19 cellular contexts compared by ENCODE assay signal in the genomic region with DNA sequence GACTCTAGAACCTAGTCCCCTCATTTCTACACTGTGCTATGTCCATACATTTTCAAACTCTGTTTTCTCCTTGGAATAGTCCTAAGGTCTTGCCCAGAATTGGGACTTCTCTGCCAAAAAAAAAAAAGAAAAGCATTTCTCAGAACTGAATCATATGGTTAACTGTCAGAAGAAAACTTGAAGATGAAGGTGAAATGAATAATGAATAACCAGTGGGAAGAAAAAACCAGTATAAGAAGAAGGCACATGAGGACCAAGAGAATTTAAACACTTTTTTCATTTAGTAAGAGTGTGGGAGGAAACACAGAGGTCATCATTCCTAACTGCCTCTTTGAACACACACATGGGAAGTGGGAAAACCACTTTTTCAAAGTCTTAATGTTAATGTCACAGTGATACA.
DNase-seq lines count a peak whose midpoint lies in the region; ATAC-seq, FAIRE-seq and TF ChIP-seq lines count a peak whose summit lies in the region.
"Had no signal": no experiment of that assay in that cellular context is flagged by ENCODE, and none has a peak within 500 bp of the region (broad histone marks: within the 10 kb centered on the region; RNA-seq: fewer than 3 reads in every experiment).

No MANE protein-coding gene starts in this region.

- H3K4me2 ChIP-seq in astrocyte (ENCODE audit: low read length): no peak overlapping the region
- H3K4me2 ChIP-seq in MM.1S (ENCODE audit: low read depth, low read length): no peak overlapping the region

- no peaks in the 10 kb centered on the region for H4K20me1 ChIP-seq in astrocyte (ENCODE audit: insufficient read depth, low read length)
- H4K20me1 ChIP-seq in MM.1S (ENCODE audit: insufficient read depth, low read length): no peaks in the 10 kb centered on the region

- no peaks in the 10 kb centered on the region for H3K36me3 Mint-ChIP-seq in astrocyte (ENCODE audit: low read depth, unreplicated experiment)

- no peak overlapping the region for H3K27ac Mint-ChIP-seq in astrocyte (ENCODE audit: unreplicated experiment)

- H2AFZ ChIP-seq in astrocyte (ENCODE audit: low read depth, low read length) (no peak overlapping the region), MM.1S (ENCODE audit: low read length) (no peak overlapping the region)

- H3K36me3 ChIP-seq in BJ (ENCODE audit: control insufficient read depth, insufficient read depth, low read length) (no peaks in the 10 kb centered on the region), astrocyte (ENCODE audit: insufficient read depth, low read length) (no peaks in the 10 kb centered on the region), MM.1S (replicated peaks; ENCODE audit: insufficient read depth, low read length) (no peaks in the 10 kb centered on the region)
- H3K36me3 ChIP-seq: HAP-1, SJCRH30 had no signal

- POLR2A ChIA-PET in BJ (lab: Charles Lee): no interaction called here

- peaks cover 7% of the 10 kb centered on the region for H3K4me1 Mint-ChIP-seq in astrocyte (ENCODE audit: low read depth, unreplicated experiment)

- H3K79me2 ChIP-seq in astrocyte (ENCODE audit: insufficient read depth, low read length): no peaks in the 10 kb centered on the region
- H3K79me2 ChIP-seq in MM.1S (ENCODE audit: low read length): no peaks in the 10 kb centered on the region

- no peak for ATAC-seq in GM19324 (IDR thresholded peaks at IDR 0.05; ENCODE audit: low FRiP score, unreplicated experiment)
- ATAC-seq: PC-3 had no signal

- H3K9me3 ChIP-seq in astrocyte (ENCODE audit: insufficient read depth, low read depth, low read length) (no peaks in the 10 kb centered on the region), MM.1S (replicated peaks; ENCODE audit: insufficient read depth, low read length) (no peaks in the 10 kb centered on the region)
- H3K9me3 ChIP-seq: HAP-1, SJCRH30 had no signal

- no peaks in the 10 kb centered on the region for H3K27me3 ChIP-seq in BJ (ENCODE audit: control insufficient read depth, insufficient read depth, low read length)
- no peaks in the 10 kb centered on the region for H3K27me3 ChIP-seq in astrocyte (ENCODE audit: insufficient read depth, low read length)
- H3K27me3 ChIP-seq in MM.1S (replicated peaks; ENCODE audit: insufficient read depth, low read length): no peaks in the 10 kb centered on the region
- H3K27me3 ChIP-seq: SJCRH30 had no signal

- H3K4me3 ChIP-seq in BJ (ENCODE audit: low read depth, low read length) (no peak overlapping the region), astrocyte (ENCODE audit: insufficient read depth, low read depth, low read length) (no peak overlapping the region), MM.1S (ENCODE audit: low read length) (no peak overlapping the region)
- H3K4me3 ChIP-seq: HAP-1, SJCRH30 had no signal

- H3K27me3 Mint-ChIP-seq in astrocyte (ENCODE audit: low read depth, unreplicated experiment): no peaks in the 10 kb centered on the region

- no peak overlapping the region for H3K4me3 Mint-ChIP-seq in astrocyte (ENCODE audit: unreplicated experiment)

- TF ChIP-seq CTCF in BJ (IDR thresholded peaks at IDR 0.05; ENCODE audit: insufficient read depth, low read depth, low read length): no peak
- no peak for TF ChIP-seq CTCF in astrocyte (IDR thresholded peaks at IDR 0.05; ENCODE audit: insufficient read depth, low read depth, low read length)
- no peak for TF ChIP-seq CTCF in MM.1S (IDR thresholded peaks at IDR 0.05; ENCODE audit: low read length)

- H3F3A ChIP-seq in MM.1S (ENCODE audit: insufficient read depth, low read length): no peaks in the 10 kb centered on the region

- H3K9me3 Mint-ChIP-seq in astrocyte (ENCODE audit: unreplicated experiment): peaks cover 8% of the 10 kb centered on the region

- CTCF ChIA-PET in BJ (lab: Yijun Ruan, JAX): interaction anchor here (2.1 kb wide), 1 partner anchor 10 kb away, joined by 5 read pairs; no protein-coding TSS in a partner anchor

- DNase-seq in BJ (ENCODE audit: low read depth) (peak; percentile 45), HS-27A (ENCODE audit: low read depth) (peak; percentile 0), astrocyte (ENCODE audit: low read depth) (peak; percentile 92), kidney glomerular epithelial cell (lab: John Stamatoyannopoulos, UW) (peak; percentile 76), MM.1S (no peak), HuH-7.5 (ENCODE audit: low spot score) (no peak)
- no peak for DNase-seq in stimulated activated CD4-positive, alpha-beta T cell treated with anti-CD3 and anti-CD28 coated beads, Interleukin-4, amount 100 ng/mL, for 1 hour
- DNase-seq: C1 segment of cervical spinal cord, DND-41, Karpas-422, NCI-H1105, NCI-H1694, NCI-H2171, NCI-H446 treated with DMSO at 0.1 percent for 48 hours, NCI-H748 treated with DMSO at 0.1 percent for 48 hours, PC-3, SJCRH30 had no signal

- H3K27ac ChIP-seq in astrocyte (ENCODE audit: low read depth, low read length) (no peak overlapping the region), MM.1S (ENCODE audit: low read length) (no peak overlapping the region)
- H3K27ac ChIP-seq: SJCRH30 had no signal

- H3K9me2 ChIP-seq in MM.1S (replicated peaks; ENCODE audit: insufficient read depth, low read length): no peaks in the 10 kb centered on the region

- H3K9ac ChIP-seq in astrocyte (ENCODE audit: low read length) (no peak overlapping the region), MM.1S (ENCODE audit: low read length) (no peak overlapping the region)

- no peak for FAIRE-seq in astrocyte (lab: Jason Lieb, UNC)

- no peaks in the 10 kb centered on the region for H3K4me1 ChIP-seq in astrocyte (ENCODE audit: insufficient read depth, low read length)
- H3K4me1 ChIP-seq in MM.1S (ENCODE audit: low read length): no peaks in the 10 kb centered on the region
- H3K4me1 ChIP-seq: HAP-1, SJCRH30 had no signal

Comparison
In these comparisons a context has a peak if more than half of its experiments do, and no peak if none do; other contexts are left out.
1. DNase-seq: peak in BJ (single experiment), HS-27A (single experiment), astrocyte (single experiment) and kidney glomerular epithelial cell (single experiment); none in MM.1S (single experiment), stimulated activated CD4-positive, alpha-beta T cell treated with anti-CD3 and anti-CD28 coated beads, Interleukin-4, amount 100 ng/mL, for 1 hour (single experiment) and HuH-7.5 (single experiment).